In genomic region chr2:64852771-64853241, GRCh38 we compare ENCODE assay signal across 13 cellular contexts.
A peak's percentile ranks its signal among the peaks of the same experiment; 100 is the strongest.
DNase-seq lines count a peak whose midpoint lies in the region; ATAC-seq and TF ChIP-seq lines count a peak whose summit lies in the region.
"Had no signal": no experiment of that assay in that cellular context is flagged by ENCODE, and none has a peak within 500 bp of the region (broad histone marks: within the 10 kb centered on the region; RNA-seq: fewer than 3 reads in every experiment).

No MANE protein-coding gene starts in this region.

- H3K79me2 ChIP-seq in SU-DHL-6 (ENCODE audit: insufficient read depth, low read length) (no peaks in the 10 kb centered on the region), PC-3 (ENCODE audit: low read length) (no peaks in the 10 kb centered on the region)

- H3K4me1 ChIP-seq in subcutaneous abdominal adipose tissue (ENCODE audit: control insufficient read depth in 5 of 5, insufficient read depth in 5 of 5, low read length in 5 of 5) (peaks cover 8 to 41% (median 29%) of the 10 kb centered on the region in 5 donors), PC-3 (ENCODE audit: insufficient read depth, low read length) (no peaks in the 10 kb centered on the region)

- ATAC-seq in left lobe of liver: peak; percentile 44
- ATAC-seq in HG03432 (IDR thresholded peaks at IDR 0.05; ENCODE audit: unreplicated experiment): no peak
- ATAC-seq in PC-3: no peak
- ATAC-seq: HCT116 had no signal

- H3F3A ChIP-seq in SU-DHL-6 (ENCODE audit: insufficient read depth) (no peaks in the 10 kb centered on the region; the same call in 1 of the 2 replicates), PC-3 (ENCODE audit: low read length, unreplicated experiment) (no peaks in the 10 kb centered on the region)

- H3K9me3 ChIP-seq in SU-DHL-6 (ENCODE audit: insufficient read depth, low read length) (no peaks in the 10 kb centered on the region), subcutaneous abdominal adipose tissue (ENCODE audit: control insufficient read depth in 5 of 5, low read length in 5 of 5) (no peaks in the 10 kb centered on the region), PC-3 (ENCODE audit: low read length) (no peaks in the 10 kb centered on the region)
- H3K9me3 ChIP-seq: thoracic aorta had no signal

- CTCF ChIA-PET in PC-3 (lab: Charles Lee): no interaction called here

- H3K4me3 ChIP-seq in SU-DHL-6 (ENCODE audit: insufficient read depth, low read length, poor library complexity, severe bottlenecking) (no peak overlapping the region), subcutaneous abdominal adipose tissue (ENCODE audit: low read depth in 1 of 5, low read length in 5 of 5) (no peak overlapping the region), PC-3 (ENCODE audit: low read length) (no peak overlapping the region)
- H3K4me3 ChIP-seq: thoracic aorta had no signal

- TF ChIP-seq CTCF in SU-DHL-6 (IDR thresholded peaks at IDR 0.05; ENCODE audit: insufficient read depth, low read length, poor library complexity, severe bottlenecking) (no peak), PC-3 (conservative IDR thresholded peaks at IDR 0.05; ENCODE audit: low read depth, low read length) (no peak)

- H3K36me3 ChIP-seq in SU-DHL-6 (ENCODE audit: low read length) (no peaks in the 10 kb centered on the region), subcutaneous abdominal adipose tissue (ENCODE audit: control insufficient read depth in 5 of 5, insufficient read depth in 5 of 5, low read length in 5 of 5) (no peaks in the 10 kb centered on the region), PC-3 (ENCODE audit: low read depth, low read length) (no peaks in the 10 kb centered on the region)
- H3K36me3 ChIP-seq: thoracic aorta had no signal

- H2AFZ ChIP-seq in SU-DHL-6 (ENCODE audit: low read depth, low read length, severe bottlenecking) (peak overlapping the region; percentile 63), PC-3 (ENCODE audit: low read length) (no peak overlapping the region)

- H3K9ac ChIP-seq in SU-DHL-6 (ENCODE audit: low read length) (peak overlapping the region; percentile 15; the same call in 1 of the 2 replicates), subcutaneous abdominal adipose tissue (ENCODE audit: low read length in 5 of 5) (peak overlapping the region in 2 of 5 donors; percentile 20 to 40), PC-3 (ENCODE audit: low read length) (no peak overlapping the region)
- H3K9ac ChIP-seq: KMS-11 had no signal

- POLR2A ChIA-PET in PC-3 (lab: Charles Lee; ENCODE audit: unreplicated experiment): no interaction called here

- no peaks in the 10 kb centered on the region for H4K20me1 ChIP-seq in SU-DHL-6 (ENCODE audit: low read depth, low read length)
- no peaks in the 10 kb centered on the region for H4K20me1 ChIP-seq in PC-3 (ENCODE audit: low read length)

- intact Hi-C loops in PC-3 (cut with micrococcal nuclease): no loop called here

- no peaks in the 10 kb centered on the region for H3K27me3 ChIP-seq in SU-DHL-6 (ENCODE audit: low read length)
- no peaks in the 10 kb centered on the region for H3K27me3 ChIP-seq in subcutaneous abdominal adipose tissue (ENCODE audit: control insufficient read depth in 5 of 5, insufficient read depth in 4 of 5, low read length in 5 of 5)
- H3K27me3 ChIP-seq in PC-3 (ENCODE audit: low read length): no peaks in the 10 kb centered on the region

- H3K9me2 ChIP-seq in SU-DHL-6 (replicated peaks; ENCODE audit: insufficient read depth, low read length) (no peaks in the 10 kb centered on the region), PC-3 (replicated peaks; ENCODE audit: low read length) (no peaks in the 10 kb centered on the region)

- BruUV-seq in PC-3 (replicated peaks; lab: Mats Ljungman, UMichigan): no TSS peak

- no peak overlapping the region; the same call in 1 of the 2 replicates for H3K27ac ChIP-seq in SU-DHL-6 (ENCODE audit: low read depth, low read length)
- H3K27ac ChIP-seq in subcutaneous abdominal adipose tissue (ENCODE audit: low read depth, low read length): peak overlapping the region; percentile 54
- H3K27ac ChIP-seq in PC-3 (ENCODE audit: low read length): no peak overlapping the region
- H3K27ac ChIP-seq: KMS-11 had no signal

- peak overlapping the region; percentile 31 for H3K4me2 ChIP-seq in SU-DHL-6 (ENCODE audit: low read depth, low read length, poor library complexity, severe bottlenecking)
- no peak overlapping the region for H3K4me2 ChIP-seq in PC-3 (ENCODE audit: low read length)
- H3K4me2 ChIP-seq: KMS-11 had no signal

- DNase-seq in KG1 (lab: John Stamatoyannopoulos, UW): peak; percentile 71
- no peak for DNase-seq in left lobe of liver (ENCODE audit: low spot score)
- no peak for DNase-seq in activated naive CD4-positive, alpha-beta T cell treated with anti-CD3 and anti-CD28 coated beads, Interleukin-2, amount 50 U/mL, for 16 hours
- no peak for DNase-seq in PC-3
- DNase-seq: DMS 273 treated with DMSO at 0.1 percent for 48 hours, hippocampal formation, NCI-H2171 treated with DMSO at 0.1 percent for 48 hours had no signal
